Comparison of ENCODE assay signal across 8 cellular contexts in the genomic region with DNA sequence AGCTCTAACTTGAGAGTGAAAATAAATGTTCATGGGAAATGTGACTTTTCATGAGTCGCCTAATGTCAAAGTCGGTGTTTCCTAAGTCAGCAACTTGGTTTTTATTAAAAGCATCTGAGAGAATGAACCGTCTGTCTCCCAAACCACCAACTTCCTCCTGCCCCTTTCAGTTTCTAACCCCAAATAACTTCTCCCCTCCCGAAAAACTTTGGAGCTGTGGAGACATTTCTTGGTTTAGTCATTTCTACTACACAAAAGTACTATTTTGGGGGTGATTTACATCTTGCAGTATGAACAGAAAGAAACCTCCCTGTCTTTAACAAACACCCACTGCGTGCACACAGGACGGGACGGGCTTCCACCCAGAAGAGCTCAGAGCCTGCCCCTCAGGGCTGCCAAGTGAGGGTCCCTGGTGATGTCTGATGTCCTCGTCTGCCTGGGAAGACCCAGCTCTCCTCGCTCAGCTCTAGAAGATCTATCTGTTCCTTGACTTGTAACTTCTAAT.
DNase-seq lines count a peak whose midpoint lies in the region; ATAC-seq and TF ChIP-seq lines count a peak whose summit lies in the region.

No MANE protein-coding gene starts in this region.

- peaks cover 63% of the 10 kb centered on the region for H3K4me1 ChIP-seq in osteoblast (ENCODE audit: insufficient read depth, low read length)

- H2AFZ ChIP-seq in osteoblast (ENCODE audit: low read length) = peak overlapping the region; percentile 44

- no peaks in the 10 kb centered on the region for H4K20me1 ChIP-seq in osteoblast (ENCODE audit: insufficient read depth, low read length)

- no peak for TF ChIP-seq POLR2A in NB4 (IDR thresholded peaks at IDR 0.05; ENCODE audit: extremely low read depth, insufficient read length)

- peak; percentile 62 for ATAC-seq in GM18517 (IDR thresholded peaks at IDR 0.05; ENCODE audit: unreplicated experiment)

- no peak overlapping the region for H3K4me3 ChIP-seq in HFF-Myc (replicated peaks; ENCODE audit: low read depth, low read length)
- H3K4me3 ChIP-seq in NB4 (ENCODE audit: low read depth, low read length) = no peak overlapping the region
- no peak overlapping the region for H3K4me3 ChIP-seq in brain microvascular endothelial cell (ENCODE audit: low read depth, low read length)
- H3K4me3 ChIP-seq in osteoblast (ENCODE audit: insufficient read depth, low read length) = peak overlapping the region; percentile 43

- peak overlapping the region; percentile 72 for H3K4me2 ChIP-seq in osteoblast (ENCODE audit: insufficient read depth, low read length)

- in situ Hi-C loops in brain microvascular endothelial cell (cut with HindIII; ENCODE audit: low pct_ligation_motif_present, low sequenced_read_pairs) = no loop called here

- H3K27ac ChIP-seq in brain microvascular endothelial cell (peak overlapping the region; percentile 35), osteoblast (ENCODE audit: low read depth, low read length) (peak overlapping the region; percentile 94)

- peaks cover 65% of the 10 kb centered on the region for H3K79me2 ChIP-seq in osteoblast (ENCODE audit: insufficient read depth, low read length)

- H3K36me3 ChIP-seq in brain microvascular endothelial cell (replicated peaks) (peaks cover 14% of the 10 kb centered on the region), osteoblast (ENCODE audit: insufficient read depth, low read length) (peaks cover 9% of the 10 kb centered on the region)

- no peak for TF ChIP-seq CTCF in HFF-Myc (IDR thresholded peaks at IDR 0.05; ENCODE audit: low read depth, low read length, missing control alignments)
- no peak for TF ChIP-seq CTCF in NB4 (IDR thresholded peaks at IDR 0.05; ENCODE audit: low read depth, low read length)
- no peak for TF ChIP-seq CTCF in brain microvascular endothelial cell (IDR thresholded peaks at IDR 0.05; ENCODE audit: low read depth, low read length, missing control alignments)
- TF ChIP-seq CTCF in osteoblast (IDR thresholded peaks at IDR 0.05; ENCODE audit: extremely low read depth, low read depth, low read length) = no peak

- H3K27me3 ChIP-seq in brain microvascular endothelial cell (replicated peaks) (no peaks in the 10 kb centered on the region), osteoblast (ENCODE audit: insufficient read depth, low read length) (no peaks in the 10 kb centered on the region)

- DNase-seq in HFF-Myc (ENCODE audit: extremely low read depth, low read depth) = peak; percentile 80
- peak; percentile 88 for DNase-seq in NB4 (ENCODE audit: low read depth)
- DNase-seq in brain microvascular endothelial cell = no peak
- DNase-seq in osteoblast (ENCODE audit: insufficient read length, low spot score, missing footprints) = peak; percentile 89
- no peak for DNase-seq in anterior cingulate cortex (lab: John Stamatoyannopoulos, UW)
- DNase-seq in NCI-H2196 (lab: John Stamatoyannopoulos, UW; ENCODE audit: unreplicated experiment) = no peak
- no peak for DNase-seq in middle frontal gyrus (ENCODE audit: extremely low spot score, low spot score)

- H3K9me3 ChIP-seq in osteoblast (ENCODE audit: low read depth, low read length) = no peaks in the 10 kb centered on the region

Comparison
In these comparisons a context has a peak if more than half of its experiments do, and no peak if none do; other contexts are left out.
1. DNase-seq: peak in HFF-Myc (single experiment), NB4 (single experiment) and osteoblast (single experiment); none in brain microvascular endothelial cell (single experiment), anterior cingulate cortex (0 of 58), NCI-H2196 (single experiment) and middle frontal gyrus (single experiment).